21 cellular contexts compared by ENCODE assay signal in the genomic region with DNA sequence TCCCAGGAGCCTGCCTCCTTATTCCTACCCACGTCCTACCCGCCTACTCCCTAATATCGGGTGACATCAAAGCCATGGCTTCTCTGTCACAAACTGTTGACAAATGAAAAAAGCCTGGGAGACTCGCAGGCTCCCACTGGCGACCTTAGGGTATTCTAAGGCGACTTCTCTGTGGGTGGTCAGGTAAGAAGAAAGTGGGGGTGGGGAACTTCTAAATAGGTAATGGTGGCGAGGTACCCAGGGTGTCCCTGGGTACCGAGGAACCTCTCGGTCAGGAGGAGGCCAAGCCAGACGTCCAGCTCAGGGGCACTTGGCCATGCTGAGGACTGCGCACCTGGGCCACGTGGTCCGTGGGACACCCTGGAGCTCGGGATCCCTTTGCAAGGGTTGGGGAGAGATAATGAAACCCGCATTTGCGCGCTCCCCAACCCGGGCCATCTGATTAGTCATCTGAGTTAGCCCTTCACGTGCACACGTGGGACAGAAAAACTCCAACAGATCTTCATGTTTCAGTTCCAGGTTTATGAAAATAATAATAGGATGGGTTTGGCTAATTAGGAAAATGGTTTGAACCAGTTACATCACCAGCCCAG.
DNase-seq lines count a peak whose midpoint lies in the region; ATAC-seq, FAIRE-seq and TF ChIP-seq lines count a peak whose summit lies in the region.
"Had no signal": no experiment of that assay in that cellular context is flagged by ENCODE, and none has a peak within 500 bp of the region (broad histone marks: within the 10 kb centered on the region; RNA-seq: fewer than 3 reads in every experiment).

No MANE protein-coding gene starts in this region.

- CTCF ChIA-PET in K562 (lab: Yijun Ruan, JAX; ENCODE audit: low intra/inter-chr PET ratio): interaction anchor here (0.7 kb wide), 1 partner anchor 52 kb away, joined by 3 read pairs; no protein-coding TSS in a partner anchor

- no peaks in the 10 kb centered on the region for H3K9me1 ChIP-seq in K562 (ENCODE audit: control insufficient read depth, insufficient read depth, low read length)

- no peak overlapping the region for H2BK15ac ChIP-seq in mesenchymal stem cell (ENCODE audit: low read depth, poor library complexity, severe bottlenecking)

- H4K20me1 ChIP-seq in GM23248 (ENCODE audit: insufficient read depth) (no peaks in the 10 kb centered on the region), K562 (replicated peaks; ENCODE audit: control insufficient read depth, insufficient read depth, low read length) (no peaks in the 10 kb centered on the region)

- H4K91ac ChIP-seq in mesenchymal stem cell (ENCODE audit: low read length): no peak overlapping the region

- H2BK120ac ChIP-seq in mesenchymal stem cell (ENCODE audit: low read depth, low read length): no peak overlapping the region

- ATAC-seq in K562: peak; percentile 53
- ATAC-seq in sciatic nerve: peak; percentile 41
- ATAC-seq in GM18873 (IDR thresholded peaks at IDR 0.05; ENCODE audit: low FRiP score, unreplicated experiment): no peak

- H2AFZ ChIP-seq in GM23248: peak overlapping the region; percentile 51
- peak overlapping the region; percentile 82 for H2AFZ ChIP-seq in K562 (ENCODE audit: low read depth, low read length)
- H2AFZ ChIP-seq in mesenchymal stem cell (ENCODE audit: low read depth, low read length): no peak overlapping the region

- H3K4me2 ChIP-seq in GM23248 (ENCODE audit: unreplicated experiment) (peak overlapping the region; percentile 65), K562 (ENCODE audit: insufficient read depth, low read length) (peak overlapping the region; percentile 64; the same call in 1 of the 2 replicates), mesenchymal stem cell (ENCODE audit: low read length, poor library complexity, severe bottlenecking) (peak overlapping the region; percentile 59)

- WGBS in GM23248 (ENCODE audit: low coverage in 1 of 2, low lambda C conversion rate in 2 of 2, missing lambda C conversion rate in 2 of 2), 2 experiments: 9 to 14% methylated on average over 20 of the region's 20 CpGs
- 26% methylated on average over 20 of the region's 20 CpGs for WGBS in K562 (ENCODE audit: insufficient coverage, low coverage, missing lambda C conversion rate)
- WGBS in mesenchymal stem cell: 10% methylated on average over 19 of the region's 20 CpGs
- 19% methylated on average over 20 of the region's 20 CpGs for WGBS in prostate gland

- no peak for FAIRE-seq in K562 (lab: Jason Lieb, UNC)
- FAIRE-seq: D721Med, GM12892, pancreas had no signal

- DNase-seq in GM23248 (peak; percentile 41), K562 (ENCODE audit: extremely low read depth in 1 of 4, low spot score in 3 of 4) (peak in 2 of 4 experiments; percentile 32 to 35), mesenchymal stem cell (no peak), sciatic nerve (ENCODE audit: low spot score) (no peak), prostate gland (ENCODE audit: low spot score) (no peak), NCI-H128 (lab: John Stamatoyannopoulos, UW; ENCODE audit: unreplicated experiment) (no peak)
- DNase-seq: AML-193, amniotic stem cell, colonic mucosa, GF-D8, MM.1S, NCI-H2029 treated with DMSO at 0.1 percent for 48 hours, NCI-H510A treated with DMSO at 0.1 percent for 48 hours, Right ventricle myocardium superior, stomach had no signal

- no peak for TF ChIP-seq EP300 in K562 (IDR thresholded peaks at IDR 0.05; ENCODE audit: low read length)

- H2BK12ac ChIP-seq in mesenchymal stem cell (ENCODE audit: low read length in 2 of 2): no peak overlapping the region

- no peak overlapping the region for H3K14ac ChIP-seq in mesenchymal stem cell (ENCODE audit: low read length in 2 of 2)

- TF ChIP-seq CTCF in K562 (IDR thresholded peaks at IDR 0.05 in 2 of 3, conservative IDR thresholded peaks at IDR 0.05 in 1 of 3; ENCODE audit: insufficient read depth in 2 of 3, low read depth in 1 of 3, low read length in 3 of 3) (no peak), prostate gland (IDR thresholded peaks at IDR 0.05) (no peak)

- H3K79me1 ChIP-seq in mesenchymal stem cell (replicated peaks; ENCODE audit: low read length, poor library complexity, severe bottlenecking): no peaks in the 10 kb centered on the region

- no TSS peak for BruUV-seq in K562 (replicated peaks; lab: Mats Ljungman, UMichigan)

- H3K9ac ChIP-seq in GM23248 (no peak overlapping the region), K562 (ENCODE audit: insufficient read depth in 1 of 2, low read depth in 2 of 2, low read length in 2 of 2) (no peak overlapping the region; a peak in 1 of 4 replicates), mesenchymal stem cell (ENCODE audit: low read length) (no peak overlapping the region)

- H3K36me3 ChIP-seq in GM23248 (ENCODE audit: low read depth) (no peaks in the 10 kb centered on the region), K562 (ENCODE audit: control insufficient read depth, insufficient read depth, low read length) (no peaks in the 10 kb centered on the region), mesenchymal stem cell (ENCODE audit: control insufficient read depth in 1 of 2, insufficient read depth in 2 of 2, low read depth in 1 of 2, low read length in 2 of 2) (no peaks in the 10 kb centered on the region), prostate gland (no peaks in the 10 kb centered on the region)
- H3K36me3 ChIP-seq: colonic mucosa, HAP-1, pancreas, stomach had no signal

- POLR2A ChIA-PET in K562 (lab: Yijun Ruan, JAX): no interaction called here

- H2BK5ac ChIP-seq in mesenchymal stem cell (ENCODE audit: low read depth, low read length, poor library complexity, severe bottlenecking): no peak overlapping the region

- H4K8ac ChIP-seq in mesenchymal stem cell (ENCODE audit: low read length): no peak overlapping the region

- H3K4me1 ChIP-seq in GM23248 (ENCODE audit: insufficient read depth) (0 out of 2 replicates have a peak, but pooled peaks cover 7% of the 10 kb centered on the region), K562 (replicated peaks in 1 of 2; ENCODE audit: control insufficient read depth in 2 of 2, insufficient read depth in 2 of 2, low read length in 2 of 2) (peaks cover 10 to 15% of the 10 kb centered on the region in 2 experiments; a peak in 3 of 5 replicates), mesenchymal stem cell (ENCODE audit: control insufficient read depth, insufficient read depth, low read depth, low read length) (peaks cover 8% of the 10 kb centered on the region), prostate gland (replicated peaks) (peaks cover 2% of the 10 kb centered on the region)
- H3K4me1 ChIP-seq: HAP-1 had no signal

- TF ChIP-seq POLR2A in K562 (conservative IDR thresholded peaks at IDR 0.05): no peak
- no peak for TF ChIP-seq POLR2A in prostate gland (IDR thresholded peaks at IDR 0.05)

- H3K4ac ChIP-seq in mesenchymal stem cell (ENCODE audit: low read depth in 1 of 2, low read length in 2 of 2): no peak overlapping the region

- intact Hi-C loops in K562 (cut with micrococcal nuclease) (no loop called here), sciatic nerve (cut with DNase I) (no loop called here), prostate gland (cut with DNase I) (no loop called here)

- H3K27ac ChIP-seq in GM23248 (no peak overlapping the region), K562 (ENCODE audit: extremely low read depth, low read depth, low read length) (no peak overlapping the region), mesenchymal stem cell (ENCODE audit: low read length, poor library complexity, severe bottlenecking) (no peak overlapping the region), prostate gland (no peak overlapping the region)
- H3K27ac ChIP-seq: colonic mucosa, epithelial cell of prostate, pancreas had no signal

- H2AK5ac ChIP-seq in mesenchymal stem cell (ENCODE audit: low read length, severe bottlenecking): no peak overlapping the region

- no peak overlapping the region for H3K18ac ChIP-seq in mesenchymal stem cell (ENCODE audit: low read depth in 1 of 2, low read length in 2 of 2)

- H3K9me3 ChIP-seq in GM23248 (ENCODE audit: low read depth): no peaks in the 10 kb centered on the region
- no peaks in the 10 kb centered on the region for H3K9me3 ChIP-seq in K562 (replicated peaks; ENCODE audit: control insufficient read depth, insufficient read depth, low read depth, low read length)
- no peaks in the 10 kb centered on the region for H3K9me3 ChIP-seq in mesenchymal stem cell (ENCODE audit: control insufficient read depth, low read length)
- H3K9me3 ChIP-seq in prostate gland: no peaks in the 10 kb centered on the region
- H3K9me3 ChIP-seq: colonic mucosa, HAP-1, pancreas, stomach had no signal

- peaks cover 83% of the 10 kb centered on the region for H3K27me3 ChIP-seq in GM23248 (replicated peaks; ENCODE audit: insufficient read depth)
- peaks cover 27 to 31% of the 10 kb centered on the region in 2 experiments for H3K27me3 ChIP-seq in K562 (ENCODE audit: control insufficient read depth in 2 of 2, insufficient read depth in 2 of 2, low read length in 2 of 2)
- H3K27me3 ChIP-seq in mesenchymal stem cell (ENCODE audit: control insufficient read depth in 1 of 2, insufficient read depth in 1 of 2, low read length in 2 of 2): peaks cover 82 to 84% of the 10 kb centered on the region in 2 experiments
- peaks cover 33% of the 10 kb centered on the region for H3K27me3 ChIP-seq in prostate gland (replicated peaks; ENCODE audit: insufficient read depth)

- no peaks in the 10 kb centered on the region for H3F3A ChIP-seq in GM23248 (ENCODE audit: insufficient read depth)

- no peaks in the 10 kb centered on the region for H3K9me2 ChIP-seq in GM23248 (ENCODE audit: insufficient read depth)

- H3K4me3 ChIP-seq in GM23248 (peak overlapping the region; percentile 51), K562 (no peak overlapping the region), mesenchymal stem cell (ENCODE audit: insufficient read depth in 1 of 2, low read depth in 1 of 2, low read length in 2 of 2) (peak overlapping the region in 1 of 2 experiments; percentile 67), prostate gland (no peak overlapping the region)
- H3K4me3 ChIP-seq: HAP-1 had no signal

- no peaks in the 10 kb centered on the region for H3K79me2 ChIP-seq in GM23248 (ENCODE audit: insufficient read depth)
- H3K79me2 ChIP-seq in K562 (ENCODE audit: control insufficient read depth, insufficient read depth, low read length): no peaks in the 10 kb centered on the region

- no peak for TF ChIP-seq RAD21 in K562 (CRISPR knock-in tag; conservative IDR thresholded peaks at IDR 0.05 in 1 of 2, IDR thresholded peaks at IDR 0.05 in 1 of 2)

- in situ Hi-C loops in GM23248 (cut with MboI): no loop called here
- in situ Hi-C loops in K562 (cut with MboI): no loop called here

- no peak overlapping the region for H3K23ac ChIP-seq in mesenchymal stem cell (ENCODE audit: low read length in 2 of 2)
